Comparison of ENCODE assay signal across 26 cellular contexts in genomic region chr21:42150458-42151085, GRCh38.
A peak's percentile ranks its signal among the peaks of the same experiment; 100 is the strongest.
DNase-seq lines count a peak whose midpoint lies in the region; ATAC-seq and TF ChIP-seq lines count a peak whose summit lies in the region.
"Had no signal": no experiment of that assay in that cellular context is flagged by ENCODE, and none has a peak within 500 bp of the region (broad histone marks: within the 10 kb centered on the region; RNA-seq: fewer than 3 reads in every experiment).

No MANE protein-coding gene starts in this region.

- WGBS in gastroesophageal sphincter (ENCODE audit: low coverage in 1 of 2), 2 donors: 92% methylated on average over 4 of the region's 13 CpGs; no CpG with 5 or more reads in 1 of the 2 donors

- H3K36me3 Mint-ChIP-seq in natural killer cell (no peaks in the 10 kb centered on the region), nephron (ENCODE audit: low read depth) (no peaks in the 10 kb centered on the region)
- H3K36me3 Mint-ChIP-seq in natural killer cell treated with Interleukin-12 subunit alpha and Interleukin-12 subunit beta and Interleukin-15 and Interleukin-18, amount 100 ng/mL, for 72 hours: no peaks in the 10 kb centered on the region
- H3K36me3 Mint-ChIP-seq: CD4-positive, alpha-beta memory T cell had no signal

- no peak for TF ChIP-seq POLR2A in gastroesophageal sphincter (IDR thresholded peaks at IDR 0.05)

- H3K27me3 Mint-ChIP-seq in natural killer cell (ENCODE audit: low read depth in 2 of 2): peaks cover 3 to 12% of the 10 kb centered on the region in 2 donors
- peaks cover 0 to 12% of the 10 kb centered on the region in 2 donors for H3K27me3 Mint-ChIP-seq in natural killer cell treated with Interleukin-12 subunit alpha and Interleukin-12 subunit beta and Interleukin-15 and Interleukin-18, amount 100 ng/mL, for 72 hours
- peaks cover 10% of the 10 kb centered on the region for H3K27me3 Mint-ChIP-seq in nephron (ENCODE audit: low read depth)
- H3K27me3 Mint-ChIP-seq: CD4-positive, alpha-beta memory T cell had no signal

- H3K36me3 ChIP-seq in upper lobe of right lung (no peaks in the 10 kb centered on the region), gastroesophageal sphincter (no peaks in the 10 kb centered on the region)
- H3K36me3 ChIP-seq: BLaER1 treated with 17β-estradiol and CSF1 and Interleukin-3, amounts not matched to agents 10 nM and 100 nM had no signal

- H3K4me1 Mint-ChIP-seq in natural killer cell (peaks cover 25 to 26% of the 10 kb centered on the region in 2 donors), nephron (peaks cover 45% of the 10 kb centered on the region)
- peaks cover 3 to 16% of the 10 kb centered on the region in 2 donors for H3K4me1 Mint-ChIP-seq in natural killer cell treated with Interleukin-12 subunit alpha and Interleukin-12 subunit beta and Interleukin-15 and Interleukin-18, amount 100 ng/mL, for 72 hours (ENCODE audit: low read depth in 2 of 2)

- no peak for TF ChIP-seq CTCF in natural killer cell (IDR thresholded peaks at IDR 0.05)
- TF ChIP-seq CTCF in dorsolateral prefrontal cortex (IDR thresholded peaks at IDR 0.05 in 54 of 56, conservative IDR thresholded peaks at IDR 0.05 in 2 of 56; ENCODE audit: low read depth in 1 of 56, partially characterized antibody in 56 of 56): no peak
- TF ChIP-seq CTCF in nephron (IDR thresholded peaks at IDR 0.05; ENCODE audit: unreplicated experiment in 3 of 3): no peak
- TF ChIP-seq CTCF in upper lobe of right lung (IDR thresholded peaks at IDR 0.05): no peak
- TF ChIP-seq CTCF in gastroesophageal sphincter (IDR thresholded peaks at IDR 0.05): no peak

- H3K4me3 ChIP-seq in dorsolateral prefrontal cortex (no peak overlapping the region), upper lobe of right lung (no peak overlapping the region), gastroesophageal sphincter (no peak overlapping the region)
- H3K4me3 ChIP-seq: BLaER1 treated with 17β-estradiol and CSF1 and Interleukin-3, amounts not matched to agents 10 nM and 100 nM; GM12878; GM23248 had no signal

- no peak overlapping the region for H3K27ac ChIP-seq in dorsolateral prefrontal cortex
- no peak overlapping the region for H3K27ac ChIP-seq in upper lobe of right lung
- H3K27ac ChIP-seq in gastroesophageal sphincter: no peak overlapping the region
- H3K27ac ChIP-seq: BLaER1 treated with 17β-estradiol and CSF1 and Interleukin-3, amounts not matched to agents 10 nM and 100 nM; GM23248 had no signal

- DNase-seq in natural killer cell (peak; percentile 12), dorsolateral prefrontal cortex (peak in 6 of 10 donors; percentile 13 to 35 (median 22)), upper lobe of right lung (peak; percentile 59), left colon (no peak)
- DNase-seq in natural killer cell treated with Interleukin-12 subunit alpha and Interleukin-12 subunit beta and Interleukin-15 and Interleukin-18, amount 100 ng/mL, for 72 hours (ENCODE audit: low spot score): no peak
- no peak for DNase-seq in stimulated activated CD8-positive, alpha-beta memory T cell treated with anti-CD3 and anti-CD28 coated beads, Interleukin-4, amount 100 ng/mL, for 48 hours
- DNase-seq: ACHN; CD4-positive, alpha-beta memory T cell; DND-41; GM23248; KBM-7; MM.1S; NCI-H1048; NCI-H1417 treated with DMSO at 0.1 percent for 48 hours; NCI-H187; NCI-H2107; NCI-H446 treated with DMSO at 0.1 percent for 48 hours; NCI-H526 treated with DMSO at 0.1 percent for 48 hours; OCI-M1 had no signal

- H3K27ac Mint-ChIP-seq in natural killer cell (no peak overlapping the region), nephron (peak overlapping the region in 2 of 3 experiments; percentile 49 to 83)
- H3K27ac Mint-ChIP-seq in natural killer cell treated with Interleukin-12 subunit alpha and Interleukin-12 subunit beta and Interleukin-15 and Interleukin-18, amount 100 ng/mL, for 72 hours: no peak overlapping the region

- ATAC-seq in natural killer cell (no peak), upper lobe of right lung (no peak), left colon (no peak), gastroesophageal sphincter (no peak)
- ATAC-seq in natural killer cell treated with Interleukin-12 subunit alpha and Interleukin-12 subunit beta and Interleukin-15 and Interleukin-18, amount 100 ng/mL, for 72 hours: no peak
- ATAC-seq: GM12878, Right ventricle myocardium inferior had no signal

- H3K27me3 ChIP-seq in dorsolateral prefrontal cortex (no peaks in the 10 kb centered on the region), upper lobe of right lung (no peaks in the 10 kb centered on the region), gastroesophageal sphincter (peaks cover 8% of the 10 kb centered on the region)
- H3K27me3 ChIP-seq: BLaER1 treated with 17β-estradiol and CSF1 and Interleukin-3, amounts not matched to agents 10 nM and 100 nM had no signal

- H3K9me3 Mint-ChIP-seq in natural killer cell: no peaks in the 10 kb centered on the region
- H3K9me3 Mint-ChIP-seq in natural killer cell treated with Interleukin-12 subunit alpha and Interleukin-12 subunit beta and Interleukin-15 and Interleukin-18, amount 100 ng/mL, for 72 hours: no peaks in the 10 kb centered on the region
- H3K9me3 Mint-ChIP-seq in nephron: no peaks in the 10 kb centered on the region
- H3K9me3 Mint-ChIP-seq: CD4-positive, alpha-beta memory T cell; H9 had no signal

- TF ChIP-seq EP300 in gastroesophageal sphincter (IDR thresholded peaks at IDR 0.05): no peak

- H3K9me3 ChIP-seq in upper lobe of right lung: no peaks in the 10 kb centered on the region
- H3K9me3 ChIP-seq in gastroesophageal sphincter: no peaks in the 10 kb centered on the region
- H3K9me3 ChIP-seq: BLaER1 treated with 17β-estradiol and CSF1 and Interleukin-3, amounts not matched to agents 10 nM and 100 nM; Caco-2 had no signal

- no peak overlapping the region for H3K4me3 Mint-ChIP-seq in natural killer cell
- H3K4me3 Mint-ChIP-seq in natural killer cell treated with Interleukin-12 subunit alpha and Interleukin-12 subunit beta and Interleukin-15 and Interleukin-18, amount 100 ng/mL, for 72 hours: no peak overlapping the region
- no peak overlapping the region for H3K4me3 Mint-ChIP-seq in nephron
- H3K4me3 Mint-ChIP-seq: CD4-positive, alpha-beta memory T cell; H9 had no signal

- intact Hi-C loops in natural killer cell (cut with micrococcal nuclease) (loop anchor here (5.0 kb wide), 2 partner anchors 42 to 87 kb away; no protein-coding TSS in a partner anchor), dorsolateral prefrontal cortex (cut with DNase I) (loop anchor here (10.0 kb wide), 2 partner anchors 384 to 724 kb away; partner anchors contain the start of gene WDR4 (in 1 of the 2)), upper lobe of right lung (cut with DNase I) (no loop called here), left colon (cut with DNase I, micrococcal nuclease) (no loop called here)

- H3K4me1 ChIP-seq in upper lobe of right lung (peaks cover 22% of the 10 kb centered on the region), gastroesophageal sphincter (peaks cover 0 to 4% (median 0%) of the 10 kb centered on the region in 3 donors)
- H3K4me1 ChIP-seq: Caco-2 had no signal

Comparison
In these comparisons a context has a peak if more than half of its experiments do, and no peak if none do; other contexts are left out.
1. DNase-seq: peak in natural killer cell (single experiment), dorsolateral prefrontal cortex (6 of 10) and upper lobe of right lung (single experiment); none in natural killer cell treated with Interleukin-12 subunit alpha and Interleukin-12 subunit beta and Interleukin-15 and Interleukin-18, amount 100 ng/mL, for 72 hours (single experiment), left colon (0 of 2) and stimulated activated CD8-positive, alpha-beta memory T cell treated with anti-CD3 and anti-CD28 coated beads, Interleukin-4, amount 100 ng/mL, for 48 hours (single experiment).
2. H3K27ac Mint-ChIP-seq: peak in nephron (2 of 3); none in natural killer cell (0 of 2) and natural killer cell treated with Interleukin-12 subunit alpha and Interleukin-12 subunit beta and Interleukin-15 and Interleukin-18, amount 100 ng/mL, for 72 hours (0 of 2).
3. intact Hi-C loops: an anchor here in natural killer cell (5.0 kb wide) and dorsolateral prefrontal cortex (10.0 kb wide); none called in upper lobe of right lung and left colon.